ENCODE assay signal across 25 cellular contexts in genomic region chr10:24843256-24843655, GRCh38.
"Had no signal": no experiment of that assay in that cellular context is flagged by ENCODE, and none has a peak within 500 bp of the region (broad histone marks: within the 10 kb centered on the region; RNA-seq: fewer than 3 reads in every experiment).

No MANE protein-coding gene starts in this region.

- H3K36me3 ChIP-seq: adrenal gland, ascending aorta, breast epithelium, esophagus squamous epithelium, gastrocnemius medialis, heart left ventricle had no signal

- H3K27me3 ChIP-seq: adrenal gland, ascending aorta, breast epithelium, dorsolateral prefrontal cortex, esophagus squamous epithelium, gastrocnemius medialis, heart left ventricle had no signal

- H3K4me1 ChIP-seq: adrenal gland, ascending aorta, breast epithelium, esophagus squamous epithelium, gastrocnemius medialis had no signal

- H3K4me3 ChIP-seq: adrenal gland, ascending aorta, breast epithelium, coronary artery, dorsolateral prefrontal cortex, esophagus squamous epithelium, gastrocnemius medialis, heart left ventricle had no signal

- ATAC-seq: activated CD4-positive, alpha-beta T cell treated with anti-CD3 and anti-CD28 coated beads for 36 hours; activated CD8-positive, alpha-beta memory T cell treated with anti-CD3 and anti-CD28 coated beads, Interleukin-2, amount 10 ng/mL, durations not matched to agents 7 days and 5 days; activated CD8-positive, alpha-beta T cell treated with anti-CD3 and anti-CD28 coated beads, Interleukin-2, amount 10 ng/mL, durations not matched to agents 7 days and 5 days; activated T-cell treated with anti-CD3 and anti-CD28 coated beads, Interleukin-2, amount 50 U/mL, for 72 hours; gastrocnemius medialis; heart left ventricle had no signal

- DNase-seq: activated CD4-positive, alpha-beta memory T cell treated with anti-CD3 and anti-CD28 coated beads for 36 hours; activated CD4-positive, alpha-beta T cell treated with anti-CD3 and anti-CD28 coated beads for 36 hours; activated CD4-positive, alpha-beta T cell treated with anti-CD3 and anti-CD28 coated beads, Interleukin-2, amount 10 ng/mL, durations not matched to agents 24 days and 14 days; activated CD4-positive, CD25-positive, alpha-beta regulatory T cell; activated CD4-positive, CD25-positive, alpha-beta regulatory T cell treated with anti-CD3 and anti-CD28 coated beads, Interleukin-2, amount 50 U/mL, for 72 hours; activated CD8-positive, alpha-beta memory T cell treated with anti-CD3 and anti-CD28 coated beads, Interleukin-2, amount 10 ng/mL, durations not matched to agents 7 days and 5 days; activated CD8-positive, alpha-beta memory T cell treated with anti-CD3 and anti-CD28 coated beads, Interleukin-2, amount 50 U/mL, for 4 hours; activated CD8-positive, alpha-beta T cell treated with anti-CD3 and anti-CD28 coated beads, Interleukin-2, amount 10 ng/mL, durations not matched to agents 7 days and 5 days; activated gamma-delta T cell; activated naive CD4-positive, alpha-beta T cell treated with anti-CD3 and anti-CD28 coated beads, Interleukin-2, amount 50 U/mL, for 16 hours; activated naive CD4-positive, alpha-beta T cell treated with Interleukin-2 at 50 U/mL for 16 hours; activated T-cell treated with anti-CD3 and anti-CD28 coated beads, Interleukin-2, amount 50 U/mL, for 1 hour; activated T-cell treated with anti-CD3 and anti-CD28 coated beads, Interleukin-2, amount 50 U/mL, for 72 hours; adrenal gland; dorsolateral prefrontal cortex; effector memory CD4-positive, alpha-beta T cell; endodermal cell; esophagus squamous epithelium; gastrocnemius medialis; glutamatergic neuron; heart left ventricle; T-helper 2 cell had no signal

- H3K9me3 ChIP-seq: adrenal gland, ascending aorta, breast epithelium, esophagus squamous epithelium, gastrocnemius medialis had no signal
